8 cellular contexts compared by ENCODE assay signal in the genomic region with DNA sequence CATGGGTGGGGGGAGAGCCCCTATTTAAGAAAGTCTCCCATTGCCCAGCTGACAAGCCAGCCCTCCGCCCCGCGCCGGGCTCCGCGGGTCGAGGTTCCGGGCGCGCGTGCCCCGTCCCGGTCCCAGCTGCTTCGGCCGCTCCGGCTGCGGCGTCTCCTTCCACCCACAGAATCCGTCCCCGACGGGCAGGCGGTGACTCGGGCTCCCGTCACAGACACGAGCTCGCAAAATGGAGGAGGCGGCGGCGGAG. TPM values are rescaled to one million over a fixed set of nuclear protein-coding genes. Genes with fewer than 3 reads are reported as not detected.
DNase-seq lines count a peak whose midpoint lies in the region; ATAC-seq, FAIRE-seq and TF ChIP-seq lines count a peak whose summit lies in the region.

No MANE protein-coding gene starts in this region.

- TF ChIP-seq CTCF in GM12878 (IDR thresholded peaks at IDR 0.05 in 2 of 3, conservative IDR thresholded peaks at IDR 0.05 in 1 of 3; ENCODE audit: control insufficient read depth in 2 of 3, extremely low read depth in 1 of 3, insufficient read depth in 1 of 3, low read depth in 3 of 3, low read length in 3 of 3), result no peak
- TF ChIP-seq CTCF in right lobe of liver (IDR thresholded peaks at IDR 0.05), result no peak
- TF ChIP-seq CTCF in tibial artery (IDR thresholded peaks at IDR 0.05), result no peak

- no peaks in the 10 kb centered on the region for H3K9me3 Mint-ChIP-seq in activated T-cell treated with anti-CD3 and anti-CD28 coated beads, Interleukin-2, amount 50 U/mL, for 4 hours

- peak overlapping the region; percentile 92 for H3K9ac ChIP-seq in GM12878 (ENCODE audit: control insufficient read depth, insufficient read depth, low read length)

- peaks cover 73% of the 10 kb centered on the region for H3K79me2 ChIP-seq in GM12878 (ENCODE audit: control insufficient read depth, insufficient read depth, low read length)

- TF ChIP-seq POLR2A in GM12878 (IDR thresholded peaks at IDR 0.05; ENCODE audit: low read depth, low read length) (no peak), right lobe of liver (IDR thresholded peaks at IDR 0.05) (no peak), GM12892 (IDR thresholded peaks at IDR 0.05; ENCODE audit: low read depth, low read length) (no peak; the same call in 1 of the 2 replicates)

- peak overlapping the region; percentile 32; the same call in 1 of the 2 replicates for H3K4me2 ChIP-seq in GM12878 (ENCODE audit: control insufficient read depth, insufficient read depth)

- CTCF ChIA-PET in GM12878 (lab: Yijun Ruan, JAX), result interaction anchor here (0.7 to 2.9 kb wide), 14 partner anchors 10 to 422 kb away, joined by 3 to 34 read pairs (median 5); no protein-coding TSS in a partner anchor

- H3K4me3 Mint-ChIP-seq in activated T-cell treated with anti-CD3 and anti-CD28 coated beads, Interleukin-2, amount 50 U/mL, for 4 hours, result peak overlapping the region; percentile 92

- no peaks in the 10 kb centered on the region for H3K4me1 ChIP-seq in GM12878 (ENCODE audit: control insufficient read depth, insufficient read depth, low read length)
- peaks cover 0 to 26% (median 10%) of the 10 kb centered on the region in 4 donors for H3K4me1 ChIP-seq in right lobe of liver
- peaks cover 0 to 37% (median 9%) of the 10 kb centered on the region in 4 donors for H3K4me1 ChIP-seq in tibial artery

- H3K27me3 ChIP-seq in GM12878 (replicated peaks in 1 of 2; ENCODE audit: control insufficient read depth in 2 of 2, insufficient read depth in 2 of 2, low read length in 1 of 2) (no peaks in the 10 kb centered on the region), right lobe of liver (no peaks in the 10 kb centered on the region), tibial artery (no peaks in the 10 kb centered on the region)

- SMC1A ChIA-PET in GM12878 (lab: Charles Lee; ENCODE audit: uncharacterized antibody, unreplicated experiment), result interaction anchor here (0.7 to 3.0 kb wide), 15 partner anchors 9 to 785 kb away, joined by 3 to 20 read pairs (median 4); no protein-coding TSS in a partner anchor

- H3K36me3 ChIP-seq in GM12878 (ENCODE audit: control insufficient read depth in 2 of 2, insufficient read depth in 2 of 2, low read length in 1 of 2) (peaks cover 0 to 12% of the 10 kb centered on the region in 2 experiments; a peak in 3 of 4 replicates), right lobe of liver (peaks cover 0 to 4% (median 0%) of the 10 kb centered on the region in 4 donors), tibial artery (no peaks in the 10 kb centered on the region)

- intact Hi-C loops in GM12878 (cut with micrococcal nuclease; ENCODE audit: unreplicated experiment), result loop anchor here (2.0 to 10.0 kb wide), 8 partner anchors 171 to 784 kb away; no protein-coding TSS in a partner anchor
- intact Hi-C loops in right lobe of liver (cut with DNase I), result loop anchor here in 1 of 2 donors (10.0 kb wide), 1 partner anchor 92 kb away; no protein-coding TSS in a partner anchor
- intact Hi-C loops in tibial artery (cut with DNase I; ENCODE audit: low total_unique reads), result loop anchor here (5.0 to 10.0 kb wide), 3 partner anchors 398 to 481 kb away; no protein-coding TSS in a partner anchor

- ATAC-seq in activated T-cell treated with anti-CD3 and anti-CD28 coated beads, Interleukin-2, amount 50 U/mL, for 4 hours, result no peak
- ATAC-seq in HG03378 (IDR thresholded peaks at IDR 0.05; ENCODE audit: unreplicated experiment), result peak; percentile 4
- ATAC-seq in GM12878, result peak; percentile 0
- peak; percentile 13 to 49 (median 26) for ATAC-seq in right lobe of liver

- H3K4me3 ChIP-seq in GM12878, result peak overlapping the region; percentile 83
- peak overlapping the region; percentile 81 to 93 (median 88) for H3K4me3 ChIP-seq in right lobe of liver
- H3K4me3 ChIP-seq in tibial artery, result peak overlapping the region; percentile 78 to 94

- FAIRE-seq in GM12878 (lab: Jason Lieb, UNC) (no peak), GM12892 (lab: Jason Lieb, UNC) (no peak)

- TF ChIP-seq RAD21 in GM12878 (IDR thresholded peaks at IDR 0.05; ENCODE audit: insufficient read depth, low read depth, low read length), result no peak

- no peaks in the 10 kb centered on the region for H3K27me3 Mint-ChIP-seq in activated T-cell treated with anti-CD3 and anti-CD28 coated beads, Interleukin-2, amount 50 U/mL, for 4 hours (ENCODE audit: low read depth)

- peak overlapping the region; percentile 93 for H3K27ac ChIP-seq in GM12878 (ENCODE audit: control insufficient read depth, insufficient read depth)
- H3K27ac ChIP-seq in right lobe of liver, result peak overlapping the region; percentile 97 to 99 (median 98)
- peak overlapping the region; percentile 98 for H3K27ac ChIP-seq in tibial artery

- WGBS in GM12878 (ENCODE audit: insufficient coverage, insufficient replicate concordance, low lambda C conversion rate, missing lambda C conversion rate), result 0% methylated on average over 28 of the region's 29 CpGs
- WGBS in right lobe of liver (ENCODE audit: insufficient coverage, low coverage, low lambda C conversion rate, missing lambda C conversion rate), result 0% methylated on average over 1 of the region's 29 CpGs

- no peak for DNase-seq in activated T-cell treated with anti-CD3 and anti-CD28 coated beads, Interleukin-2, amount 50 U/mL, for 4 hours
- DNase-seq in activated T-cell treated with anti-CD3 and anti-CD28 coated beads, Interleukin-2, amount 50 U/mL, for 1 hour, result no peak
- DNase-seq in GM12878 (ENCODE audit: low read depth, low spot score), result no peak
- DNase-seq in right lobe of liver, result no peak
- no peak for DNase-seq in tibial artery
- DNase-seq in GM12892 (ENCODE audit: insufficient read length), result no peak
- DNase-seq in stimulated activated CD4-positive, alpha-beta T cell treated with anti-CD3 and anti-CD28 coated beads, Interleukin-2, amount 100 ng/mL, for 48 hours, result no peak

- POLR2A ChIA-PET in GM12878 (lab: Charles Lee), result interaction anchor here (0.7 to 3.0 kb wide), 7 partner anchors 9 to 185 kb away, joined by 3 to 28 read pairs (median 7); no protein-coding TSS in a partner anchor

- no peak for TF ChIP-seq EP300 in GM12878 (IDR thresholded peaks at IDR 0.05; ENCODE audit: borderline replicate concordance in 1 of 2, control insufficient read depth in 1 of 2, low read depth in 2 of 2, low read length in 2 of 2)

- H3K9me3 ChIP-seq in GM12878 (replicated peaks; ENCODE audit: control insufficient read depth, insufficient read depth, low read length), result no peaks in the 10 kb centered on the region; the same call in 1 of the 3 replicates
- no peaks in the 10 kb centered on the region for H3K9me3 ChIP-seq in right lobe of liver
- no peaks in the 10 kb centered on the region for H3K9me3 ChIP-seq in tibial artery

- RAD21 ChIA-PET in GM12878 (lab: Charles Lee; ENCODE audit: unreplicated experiment), result interaction anchor here (0.7 to 3.0 kb wide), 28 partner anchors 10 to 790 kb away, joined by 3 to 78 read pairs (median 7); no protein-coding TSS in a partner anchor

- peaks cover 45% of the 10 kb centered on the region for H3K4me1 Mint-ChIP-seq in activated T-cell treated with anti-CD3 and anti-CD28 coated beads, Interleukin-2, amount 50 U/mL, for 4 hours (ENCODE audit: low read depth)

- H4K20me1 ChIP-seq in GM12878 (ENCODE audit: control insufficient read depth, insufficient read depth), result no peaks in the 10 kb centered on the region; the same call in 1 of the 2 replicates

- BruUV-seq in GM12878 (replicated peaks; lab: Mats Ljungman, UMichigan), result no TSS peak

- peaks cover 33% of the 10 kb centered on the region for H3K36me3 Mint-ChIP-seq in activated T-cell treated with anti-CD3 and anti-CD28 coated beads, Interleukin-2, amount 50 U/mL, for 4 hours (ENCODE audit: insufficient read depth)

- peak overlapping the region; percentile 68 for H2AFZ ChIP-seq in GM12878 (ENCODE audit: control insufficient read depth, low read depth, low read length)

- in situ Hi-C loops in GM12878 (cut with MboI), result loop anchor here (5.0 to 10.0 kb wide), 2 partner anchors 181 to 378 kb away; no protein-coding TSS in a partner anchor

TF ChIP-seq in GM12878, 131 proteins besides CTCF, POLR2A, EP300 and RAD21 (continues in another document):
- no peak for TF ChIP-seq HDAC2 (IDR thresholded peaks at IDR 0.05)
- no peak for TF ChIP-seq PML (IDR thresholded peaks at IDR 0.05; ENCODE audit: low read length)
- no peak for TF ChIP-seq HDAC6 (IDR thresholded peaks at IDR 0.05; ENCODE audit: unreplicated experiment)
- no peak for TF ChIP-seq HCFC1 (IDR thresholded peaks at IDR 0.05; ENCODE audit: low read length)
- TF ChIP-seq RBBP5 (conservative IDR thresholded peaks at IDR 0.05), result no peak
- no peak for TF ChIP-seq BCL3 (IDR thresholded peaks at IDR 0.05; ENCODE audit: borderline replicate concordance, insufficient read depth, low read depth, low read length, poor library complexity, severe bottlenecking)

RNA-seq across cellular contexts. Expression of gene NR3C1, which starts 0.2 kb away (rescaled TPM):
- 10 to 100 TPM; 40.2 to 53.3 (median 43.1) TPM for total RNA-seq in activated T-cell treated with anti-CD3 and anti-CD28 coated beads, Interleukin-2, amount 50 U/mL, for 4 hours
- total RNA-seq in GM12878 (2013; cell fraction: nucleolus; rRNA removed), result 658 and 663 TPM in 2 replicates
- total RNA-seq in GM12878 (2014; rRNA removed), result 79.9 and 108 TPM in 2 replicates
- total RNA-seq in GM12878 (2014; rRNA removed; fragmentation: Illumina TruSeq; extraction: Trizol), result 104 and 114 TPM in 2 replicates
- 124 and 134 TPM in 2 replicates for total RNA-seq in GM12878 (2021)
- 38.5 TPM for polyA plus RNA-seq in GM12878 (2011; ENCODE audit: low read depth)
- polyA plus RNA-seq in GM12878 (2011; rRNA removed), result 141 and 181 TPM in 2 replicates
- 63.4 and 85.5 TPM in 2 replicates for polyA plus RNA-seq in GM12878 (2011; cell fraction: cytosol; rRNA removed)
- polyA plus RNA-seq in GM12878 (2011; cell fraction: nucleus; rRNA removed), result 55.0 and 75.3 TPM in 2 replicates
- polyA plus RNA-seq in GM12878 (2012), result 41.4 and 59.0 TPM in 2 replicates
- 83.7 and 104 TPM in 2 replicates for polyA plus RNA-seq in GM12878 (2014; fragmentation: Illumina TruSeq; extraction: Trizol)
- 100 to 1,000 TPM in 1 of 2 experiments, 10 to 100 TPM in 1; 89.0 to 119 TPM for polyA plus RNA-seq in GM12878 (2014; fragmentation: Nextera tagmentation; extraction: Ambion mirVana)
- 37.2 and 49.7 TPM in 2 replicates for polyA plus RNA-seq in GM12878 (2014; rRNA removed)
- 100 to 1,000 TPM; 114 to 123 TPM for polyA plus RNA-seq in GM12878 (2016; fragmentation: Nextera tagmentation; extraction: Ambion mirVana)
- 252 and 261 TPM in 2 replicates for polyA minus RNA-seq in GM12878 (2011; rRNA and poly(A)+ RNA removed)
- polyA minus RNA-seq in GM12878 (2011; cell fraction: cytosol; rRNA and poly(A)+ RNA removed), result 80.9 and 85.6 TPM in 2 replicates
- polyA minus RNA-seq in GM12878 (2011; cell fraction: nucleus; rRNA and poly(A)+ RNA removed), result 189 and 197 TPM in 2 replicates
- 10 to 100 TPM; 27.3 to 60.1 (median 47.2) TPM for total RNA-seq in right lobe of liver
- 104 TPM for polyA plus RNA-seq in GM12892 (2012; ENCODE audit: missing spikeins)

Comparison
In these comparisons a context has a peak if more than half of its experiments do, and no peak if none do; other contexts are left out.
1. ATAC-seq: peak in HG03378 (single experiment), GM12878 (single experiment) and right lobe of liver (4 of 4); none in activated T-cell treated with anti-CD3 and anti-CD28 coated beads, Interleukin-2, amount 50 U/mL, for 4 hours (0 of 2).
2. Peak in every context shown above with its lines, with median percentiles within 50 percentile points of each other: H3K27ac ChIP-seq and H3K4me3 ChIP-seq.